15 cellular contexts compared by ENCODE assay signal in the genomic region with DNA sequence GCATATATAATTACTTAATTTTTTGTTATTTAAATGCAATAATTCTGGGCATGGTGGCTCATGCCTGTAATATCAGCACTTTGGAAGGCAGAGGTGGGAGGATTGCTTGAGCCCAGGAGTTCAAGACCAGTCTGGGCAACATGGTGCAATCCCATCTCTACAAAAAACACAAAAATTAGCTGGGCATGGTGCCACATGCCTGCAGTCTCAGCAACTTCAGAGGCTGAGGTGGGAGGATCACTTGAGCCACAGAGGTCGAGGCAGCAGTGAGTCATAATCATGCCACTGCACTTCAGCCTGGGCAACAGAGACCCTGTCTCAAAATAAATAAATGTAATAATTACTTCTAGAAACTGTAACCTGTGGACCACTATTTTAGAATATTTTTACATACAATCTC. TPM values are rescaled to one million over a fixed set of nuclear protein-coding genes. Genes with fewer than 3 reads are reported as not detected.
DNase-seq lines count a peak whose midpoint lies in the region; ATAC-seq and TF ChIP-seq lines count a peak whose summit lies in the region.
"Had no signal": no experiment of that assay in that cellular context is flagged by ENCODE, and none has a peak within 500 bp of the region (broad histone marks: within the 10 kb centered on the region; RNA-seq: fewer than 3 reads in every experiment).

No MANE protein-coding gene starts in this region.

- H3K4me3 ChIP-seq in DND-41 (ENCODE audit: low read depth in 1 of 2, low read length in 2 of 2) (no peak overlapping the region), coronary artery (no peak overlapping the region)
- H3K4me3 ChIP-seq: SK-N-MC had no signal

- H3K36me3 Mint-ChIP-seq in activated T-helper 1 cell treated with anti-CD3 and anti-CD28 coated beads, Interleukin-12 subunit alpha, Interleukin-12 subunit beta, Interleukin-2, Interleukin-4 antibody, amounts not matched to agents 30 ng/mL and 10 ng/mL and 1 ng/mL, durations not matched to agents 14 hours and 24 hours and 36 hours (ENCODE audit: low read depth), result no peaks in the 10 kb centered on the region
- H3K36me3 Mint-ChIP-seq: natural killer cell treated with Interleukin-12 subunit alpha and Interleukin-12 subunit beta and Interleukin-15 and Interleukin-18, amount 100 ng/mL, for 72 hours had no signal

- H3K36me3 ChIP-seq in DND-41 (ENCODE audit: insufficient read depth, low read length), result no peaks in the 10 kb centered on the region

- DNase-seq in DND-41, result no peak
- DNase-seq in NCI-H226, result peak; percentile 93
- no peak for DNase-seq in coronary artery (ENCODE audit: low spot score)
- DNase-seq in myocyte (ENCODE audit: low read depth), result peak; percentile 22
- no peak for DNase-seq in activated T-helper 1 cell treated with anti-CD3 and anti-CD28 coated beads, Interleukin-12 subunit alpha, Interleukin-12 subunit beta, Interleukin-2, Interleukin-4 antibody, amounts not matched to agents 30 ng/mL and 10 ng/mL and 1 ng/mL, durations not matched to agents 14 hours and 24 hours and 36 hours (ENCODE audit: low spot score)
- no peak for DNase-seq in activated CD4-positive, alpha-beta T cell treated with anti-CD3 and anti-CD28 coated beads, Interleukin-2, amount 50 U/mL, for 48 hours
- DNase-seq in GM20000 (ENCODE audit: low spot score), result no peak
- DNase-seq: activated CD4-positive, alpha-beta T cell treated with anti-CD3 and anti-CD28 coated beads for 36 hours; activated T-cell treated with anti-CD3 and anti-CD28 coated beads, Interleukin-2, amount 50 U/mL, for 72 hours; NCI-H524; stimulated activated CD4-positive, alpha-beta T cell treated with anti-CD3 and anti-CD28 coated beads, Interleukin-12 subunit alpha, Interleukin-12 subunit beta, amount 100 ng/mL, for 4 hours had no signal

- H3K9me3 Mint-ChIP-seq in activated T-helper 1 cell treated with anti-CD3 and anti-CD28 coated beads, Interleukin-12 subunit alpha, Interleukin-12 subunit beta, Interleukin-2, Interleukin-4 antibody, amounts not matched to agents 30 ng/mL and 10 ng/mL and 1 ng/mL, durations not matched to agents 14 hours and 24 hours and 36 hours, result no peaks in the 10 kb centered on the region
- H3K9me3 Mint-ChIP-seq: natural killer cell treated with Interleukin-12 subunit alpha and Interleukin-12 subunit beta and Interleukin-15 and Interleukin-18, amount 100 ng/mL, for 72 hours had no signal

- peaks cover 9% of the 10 kb centered on the region for H3K4me1 Mint-ChIP-seq in activated T-helper 1 cell treated with anti-CD3 and anti-CD28 coated beads, Interleukin-12 subunit alpha, Interleukin-12 subunit beta, Interleukin-2, Interleukin-4 antibody, amounts not matched to agents 30 ng/mL and 10 ng/mL and 1 ng/mL, durations not matched to agents 14 hours and 24 hours and 36 hours (ENCODE audit: low read depth)

- peaks cover 18% of the 10 kb centered on the region for H3K27me3 Mint-ChIP-seq in activated T-helper 1 cell treated with anti-CD3 and anti-CD28 coated beads, Interleukin-12 subunit alpha, Interleukin-12 subunit beta, Interleukin-2, Interleukin-4 antibody, amounts not matched to agents 30 ng/mL and 10 ng/mL and 1 ng/mL, durations not matched to agents 14 hours and 24 hours and 36 hours (ENCODE audit: insufficient read depth)

- H3K27ac ChIP-seq in DND-41 (ENCODE audit: low read length) (peak overlapping the region; percentile 89; the same call in 1 of the 2 replicates), coronary artery (peak overlapping the region; percentile 27 to 59)
- H3K27ac ChIP-seq: HL-60, SK-N-MC had no signal

- intact Hi-C loops in activated T-helper 1 cell treated with anti-CD3 and anti-CD28 coated beads, Interleukin-12 subunit alpha, Interleukin-12 subunit beta, Interleukin-2, Interleukin-4 antibody, amounts not matched to agents 30 ng/mL and 10 ng/mL and 1 ng/mL, durations not matched to agents 14 hours and 24 hours and 36 hours (cut with micrococcal nuclease), result no loop called here

- 0 out of 2 replicates have a peak overlapping the region, but pooled peaks have one; percentile 26 for H2AFZ ChIP-seq in DND-41 (ENCODE audit: low read depth, low read length)

- H3K27ac Mint-ChIP-seq in activated T-helper 1 cell treated with anti-CD3 and anti-CD28 coated beads, Interleukin-12 subunit alpha, Interleukin-12 subunit beta, Interleukin-2, Interleukin-4 antibody, amounts not matched to agents 30 ng/mL and 10 ng/mL and 1 ng/mL, durations not matched to agents 14 hours and 24 hours and 36 hours, result no peak overlapping the region
- H3K27ac Mint-ChIP-seq: activated CD4-positive, alpha-beta T cell treated with anti-CD3 and anti-CD28 coated beads for 36 hours; activated T-cell treated with anti-CD3 and anti-CD28 coated beads, Interleukin-2, amount 50 U/mL, for 72 hours; natural killer cell treated with Interleukin-12 subunit alpha and Interleukin-12 subunit beta and Interleukin-15 and Interleukin-18, amount 100 ng/mL, for 72 hours had no signal

- H3K79me2 ChIP-seq in DND-41 (ENCODE audit: insufficient read depth, low read length), result no peaks in the 10 kb centered on the region

- no peaks in the 10 kb centered on the region for H3K9me3 ChIP-seq in DND-41 (ENCODE audit: insufficient read depth, low read length, severe bottlenecking)

- H3K9ac ChIP-seq in DND-41 (ENCODE audit: low read depth, low read length), result no peak overlapping the region; the same call in 1 of the 2 replicates

- TF ChIP-seq CTCF in DND-41 (IDR thresholded peaks at IDR 0.05; ENCODE audit: borderline replicate concordance, extremely low read depth, low read length, poor library complexity, severe bottlenecking) (no peak), coronary artery (IDR thresholded peaks at IDR 0.05) (no peak), GM20000 (IDR thresholded peaks at IDR 0.05; ENCODE audit: extremely low read depth, missing control alignments) (no peak)

- no peaks in the 10 kb centered on the region for H3K27me3 ChIP-seq in DND-41 (ENCODE audit: insufficient read depth, low read length, poor library complexity)

- no peak overlapping the region for H3K4me2 ChIP-seq in DND-41 (ENCODE audit: insufficient read depth, low read length)

- H3K4me3 Mint-ChIP-seq in activated T-helper 1 cell treated with anti-CD3 and anti-CD28 coated beads, Interleukin-12 subunit alpha, Interleukin-12 subunit beta, Interleukin-2, Interleukin-4 antibody, amounts not matched to agents 30 ng/mL and 10 ng/mL and 1 ng/mL, durations not matched to agents 14 hours and 24 hours and 36 hours, result no peak overlapping the region
- H3K4me3 Mint-ChIP-seq: activated CD4-positive, alpha-beta T cell treated with anti-CD3 and anti-CD28 coated beads for 36 hours; activated T-cell treated with anti-CD3 and anti-CD28 coated beads, Interleukin-2, amount 50 U/mL, for 72 hours; natural killer cell treated with Interleukin-12 subunit alpha and Interleukin-12 subunit beta and Interleukin-15 and Interleukin-18, amount 100 ng/mL, for 72 hours had no signal

- peaks cover 40% of the 10 kb centered on the region for H3K4me1 ChIP-seq in DND-41 (ENCODE audit: insufficient read depth, low read length)

- ATAC-seq in DND-41 (ENCODE audit: insufficient read depth, low read depth) (no peak), HG02852 (IDR thresholded peaks at IDR 0.05; ENCODE audit: unreplicated experiment) (no peak)
- ATAC-seq: activated CD4-positive, alpha-beta T cell treated with anti-CD3 and anti-CD28 coated beads for 36 hours; activated T-cell treated with anti-CD3 and anti-CD28 coated beads, Interleukin-2, amount 50 U/mL, for 72 hours; natural killer cell treated with Interleukin-12 subunit alpha and Interleukin-12 subunit beta and Interleukin-15 and Interleukin-18, amount 100 ng/mL, for 72 hours had no signal

- H4K20me1 ChIP-seq in DND-41 (ENCODE audit: insufficient read depth, low read length), result no peaks in the 10 kb centered on the region

RNA-seq across cellular contexts. Expression of gene TMEM87B, which starts 21.5 kb away (rescaled TPM):
- total RNA-seq in myocyte, result 14.5 and 32.3 TPM in 2 replicates
- polyA plus RNA-seq in myocyte (2012), result 14.1 TPM
- 15.0 and 16.6 TPM in 2 replicates for total RNA-seq in activated T-helper 1 cell treated with anti-CD3 and anti-CD28 coated beads, Interleukin-12 subunit alpha, Interleukin-12 subunit beta, Interleukin-2, Interleukin-4 antibody, amounts not matched to agents 30 ng/mL and 10 ng/mL and 1 ng/mL, durations not matched to agents 14 hours and 24 hours and 36 hours

Comparison
In these comparisons a context has a peak if more than half of its experiments do, and no peak if none do; other contexts are left out.
1. DNase-seq: peak in NCI-H226 (single experiment) and myocyte (single experiment); none in DND-41 (single experiment), coronary artery (single experiment), activated T-helper 1 cell treated with anti-CD3 and anti-CD28 coated beads, Interleukin-12 subunit alpha, Interleukin-12 subunit beta, Interleukin-2, Interleukin-4 antibody, amounts not matched to agents 30 ng/mL and 10 ng/mL and 1 ng/mL, durations not matched to agents 14 hours and 24 hours and 36 hours (single experiment), activated CD4-positive, alpha-beta T cell treated with anti-CD3 and anti-CD28 coated beads, Interleukin-2, amount 50 U/mL, for 48 hours (0 of 2) and GM20000 (single experiment).